Comparison of ENCODE assay signal across 1 cellular context in genomic region chr14:69317780-69318179, GRCh38.
TF ChIP-seq lines count a peak whose summit lies in the region.

No MANE protein-coding gene starts in this region.

TF ChIP-seq in HepG2, 621 proteins besides CTCF, POLR2A, EP300 and RAD21:
- TF ChIP-seq HIVEP1 (CRISPR knock-in tag; IDR thresholded peaks at IDR 0.05) (no peak), XRCC5 (optimal IDR thresholded peaks at IDR 0.05; ENCODE audit: low read length) (no peak), ZNF30 (CRISPR knock-in tag; IDR thresholded peaks at IDR 0.05) (no peak), ADNP (CRISPR knock-in tag; IDR thresholded peaks at IDR 0.05) (no peak), KDM1A (CRISPR knock-in tag; IDR thresholded peaks at IDR 0.05) (no peak), ATRX (CRISPR knock-in tag; IDR thresholded peaks at IDR 0.05; ENCODE audit: borderline replicate concordance) (no peak), ZNF841 (CRISPR knock-in tag; IDR thresholded peaks at IDR 0.05; ENCODE audit: borderline replicate concordance) (no peak), RORA (CRISPR knock-in tag; IDR thresholded peaks at IDR 0.05) (no peak), TBL1XR1 (IDR thresholded peaks at IDR 0.05; ENCODE audit: borderline replicate concordance, low read length, partially characterized antibody) (no peak), HMGA1 (CRISPR knock-in tag; conservative IDR thresholded peaks at IDR 0.05) (no peak), SOX6 (IDR thresholded peaks at IDR 0.05) (no peak), SOX6 (CRISPR knock-in tag; IDR thresholded peaks at IDR 0.05) (no peak), ZNF713 (CRISPR knock-in tag; IDR thresholded peaks at IDR 0.05) (no peak), ZIK1 (CRISPR knock-in tag; IDR thresholded peaks at IDR 0.05; ENCODE audit: borderline replicate concordance, low read depth) (no peak), BRD4 (CRISPR knock-in tag; IDR thresholded peaks at IDR 0.05) (no peak)
- TF ChIP-seq, protein P1, sequence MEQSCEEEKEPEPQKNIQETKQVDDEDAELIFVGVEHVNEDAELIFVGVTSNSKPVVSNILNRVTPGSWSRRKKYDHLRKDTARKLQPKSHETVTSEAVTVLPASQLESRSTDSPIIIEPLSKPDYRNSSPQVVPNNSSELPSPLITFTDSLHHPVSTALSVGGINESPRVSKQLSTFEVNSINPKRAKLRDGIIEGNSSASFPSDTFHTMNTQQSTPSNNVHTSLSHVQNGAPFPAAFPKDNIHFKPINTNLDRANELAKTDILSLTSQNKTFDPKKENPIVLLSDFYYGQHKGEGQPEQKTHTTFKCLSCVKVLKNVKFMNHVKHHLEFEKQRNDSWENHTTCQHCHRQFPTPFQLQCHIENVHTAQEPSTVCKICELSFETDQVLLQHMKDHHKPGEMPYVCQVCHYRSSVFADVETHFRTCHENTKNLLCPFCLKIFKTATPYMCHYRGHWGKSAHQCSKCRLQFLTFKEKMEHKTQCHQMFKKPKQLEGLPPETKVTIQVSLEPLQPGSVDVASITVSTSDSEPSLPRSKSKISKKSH (CRISPR knock-in tag; IDR thresholded peaks at IDR 0.05; ENCODE audit: borderline replicate concordance) = no peak
- TF ChIP-seq, protein P2, sequence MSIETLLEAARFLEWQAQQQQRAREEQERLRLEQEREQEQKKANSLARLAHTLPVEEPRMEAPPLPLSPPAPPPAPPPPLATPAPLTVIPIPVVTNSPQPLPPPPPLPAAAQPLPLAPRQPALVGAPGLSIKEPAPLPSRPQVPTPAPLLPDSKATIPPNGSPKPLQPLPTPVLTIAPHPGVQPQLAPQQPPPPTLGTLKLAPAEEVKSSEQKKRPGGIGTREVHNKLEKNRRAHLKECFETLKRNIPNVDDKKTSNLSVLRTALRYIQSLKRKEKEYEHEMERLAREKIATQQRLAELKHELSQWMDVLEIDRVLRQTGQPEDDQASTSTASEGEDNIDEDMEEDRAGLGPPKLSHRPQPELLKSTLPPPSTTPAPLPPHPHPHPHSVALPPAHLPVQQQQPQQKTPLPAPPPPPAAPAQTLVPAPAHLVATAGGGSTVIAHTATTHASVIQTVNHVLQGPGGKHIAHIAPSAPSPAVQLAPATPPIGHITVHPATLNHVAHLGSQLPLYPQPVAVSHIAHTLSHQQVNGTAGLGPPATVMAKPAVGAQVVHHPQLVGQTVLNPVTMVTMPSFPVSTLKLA (IDR thresholded peaks at IDR 0.05) = no peak
